Comparison of ENCODE assay signal across 2 cellular contexts in the genomic region with DNA sequence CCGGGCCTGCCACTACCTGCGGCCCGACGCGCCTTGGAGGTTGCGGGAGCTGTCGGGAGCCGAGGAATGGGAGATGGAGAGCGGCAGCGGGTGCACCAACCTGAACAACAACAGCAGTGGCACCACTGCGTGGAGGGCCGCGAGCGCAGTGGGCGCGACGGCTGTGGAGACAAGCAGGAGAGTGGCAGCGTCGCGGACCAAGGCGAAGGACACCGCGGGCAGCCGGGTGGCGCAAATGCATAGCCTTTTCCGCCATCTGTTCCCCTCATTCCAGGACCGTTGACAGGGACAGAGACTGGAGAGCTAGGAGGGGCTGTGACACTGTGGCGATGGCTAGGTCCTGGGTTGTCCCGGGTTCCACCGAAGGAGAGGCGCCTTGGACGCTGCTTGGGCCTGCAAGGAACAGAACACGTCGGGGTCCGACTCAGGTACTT.
TF ChIP-seq lines count a peak whose summit lies in the region.

No MANE protein-coding gene starts in this region.

TF ChIP-seq in SK-N-SH, 30 proteins besides CTCF, POLR2A, EP300 and RAD21 (continued from another document):
- TF ChIP-seq FOSL2 (IDR thresholded peaks at IDR 0.05; ENCODE audit: borderline replicate concordance, low read depth), result no peak
- TF ChIP-seq MXI1 (IDR thresholded peaks at IDR 0.05; ENCODE audit: low read depth, low read length), result no peak
- TF ChIP-seq JUND (IDR thresholded peaks at IDR 0.05), result no peak
- TF ChIP-seq RXRA (IDR thresholded peaks at IDR 0.05; ENCODE audit: borderline replicate concordance, low read depth), result no peak
TF ChIP-seq in SK-N-SH: peak in this region for 0.

TF ChIP-seq in SK-N-SH treated with all-trans-retinoic acid at 6 μM for 48 hours, 23 proteins besides CTCF, POLR2A, EP300 and RAD21 (continued from another document):
- TF ChIP-seq, protein P1, sequence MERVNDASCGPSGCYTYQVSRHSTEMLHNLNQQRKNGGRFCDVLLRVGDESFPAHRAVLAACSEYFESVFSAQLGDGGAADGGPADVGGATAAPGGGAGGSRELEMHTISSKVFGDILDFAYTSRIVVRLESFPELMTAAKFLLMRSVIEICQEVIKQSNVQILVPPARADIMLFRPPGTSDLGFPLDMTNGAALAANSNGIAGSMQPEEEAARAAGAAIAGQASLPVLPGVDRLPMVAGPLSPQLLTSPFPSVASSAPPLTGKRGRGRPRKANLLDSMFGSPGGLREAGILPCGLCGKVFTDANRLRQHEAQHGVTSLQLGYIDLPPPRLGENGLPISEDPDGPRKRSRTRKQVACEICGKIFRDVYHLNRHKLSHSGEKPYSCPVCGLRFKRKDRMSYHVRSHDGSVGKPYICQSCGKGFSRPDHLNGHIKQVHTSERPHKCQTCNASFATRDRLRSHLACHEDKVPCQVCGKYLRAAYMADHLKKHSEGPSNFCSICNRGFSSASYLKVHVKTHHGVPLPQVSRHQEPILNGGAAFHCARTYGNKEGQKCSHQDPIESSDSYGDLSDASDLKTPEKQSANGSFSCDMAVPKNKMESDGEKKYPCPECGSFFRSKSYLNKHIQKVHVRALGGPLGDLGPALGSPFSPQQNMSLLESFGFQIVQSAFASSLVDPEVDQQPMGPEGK (CRISPR knock-in tag; IDR thresholded peaks at IDR 0.05; ENCODE audit: borderline replicate concordance), result no peak
- TF ChIP-seq TCF4 (CRISPR knock-in tag; IDR thresholded peaks at IDR 0.05; ENCODE audit: borderline replicate concordance) (no peak), TOX (CRISPR knock-in tag; IDR thresholded peaks at IDR 0.05; ENCODE audit: borderline replicate concordance) (no peak), CSDC2 (CRISPR knock-in tag; IDR thresholded peaks at IDR 0.05) (no peak), RARB (CRISPR knock-in tag; IDR thresholded peaks at IDR 0.05) (no peak), ESRRG (CRISPR knock-in tag; IDR thresholded peaks at IDR 0.05) (no peak)
- TF ChIP-seq, protein P2, sequence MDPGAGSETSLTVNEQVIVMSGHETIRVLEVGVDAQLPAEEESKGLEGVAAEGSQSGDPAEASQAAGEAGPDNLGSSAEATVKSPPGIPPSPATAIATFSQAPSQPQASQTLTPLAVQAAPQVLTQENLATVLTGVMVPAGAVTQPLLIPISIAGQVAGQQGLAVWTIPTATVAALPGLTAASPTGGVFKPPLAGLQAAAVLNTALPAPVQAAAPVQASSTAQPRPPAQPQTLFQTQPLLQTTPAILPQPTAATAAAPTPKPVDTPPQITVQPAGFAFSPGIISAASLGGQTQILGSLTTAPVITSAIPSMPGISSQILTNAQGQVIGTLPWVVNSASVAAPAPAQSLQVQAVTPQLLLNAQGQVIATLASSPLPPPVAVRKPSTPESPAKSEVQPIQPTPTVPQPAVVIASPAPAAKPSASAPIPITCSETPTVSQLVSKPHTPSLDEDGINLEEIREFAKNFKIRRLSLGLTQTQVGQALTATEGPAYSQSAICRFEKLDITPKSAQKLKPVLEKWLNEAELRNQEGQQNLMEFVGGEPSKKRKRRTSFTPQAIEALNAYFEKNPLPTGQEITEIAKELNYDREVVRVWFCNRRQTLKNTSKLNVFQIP (CRISPR knock-in tag; IDR thresholded peaks at IDR 0.05; ENCODE audit: borderline replicate concordance, low read depth), result no peak
